In the genomic region with DNA sequence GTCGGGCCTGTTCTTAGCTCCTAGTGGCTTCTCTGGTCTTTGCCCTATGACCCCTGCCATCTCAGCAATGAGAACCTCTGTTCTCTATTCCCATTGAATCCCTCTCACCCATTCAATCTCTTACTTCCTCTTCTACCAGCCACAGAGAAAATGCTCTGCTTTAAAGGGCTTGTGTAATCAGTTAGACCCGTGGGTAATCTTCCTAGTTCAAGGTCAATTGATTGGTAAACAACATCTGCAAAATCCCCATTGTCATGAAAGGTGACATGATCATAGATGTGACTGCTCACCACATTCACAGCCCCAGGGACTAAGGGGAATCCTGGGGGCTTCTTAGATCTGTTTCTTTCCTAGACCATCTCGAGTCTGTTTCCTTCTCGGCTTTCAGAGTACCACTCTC, we compare ENCODE assay signal across 14 cellular contexts. TPM values are rescaled to one million over a fixed set of nuclear protein-coding genes. Genes with fewer than 3 reads are reported as not detected.
DNase-seq lines count a peak whose midpoint lies in the region; ATAC-seq and TF ChIP-seq lines count a peak whose summit lies in the region.
"Had no signal": no experiment of that assay in that cellular context is flagged by ENCODE, and none has a peak within 500 bp of the region (broad histone marks: within the 10 kb centered on the region; RNA-seq: fewer than 3 reads in every experiment).

No MANE protein-coding gene starts in this region.

- H3K9me3 ChIP-seq in upper lobe of right lung = no peaks in the 10 kb centered on the region

- H3K36me3 Mint-ChIP-seq in activated naive CD8-positive, alpha-beta T cell = no peaks in the 10 kb centered on the region
- no peaks in the 10 kb centered on the region for H3K36me3 Mint-ChIP-seq in activated naive CD8-positive, alpha-beta T cell treated with anti-CD3 and anti-CD28 coated beads, Interleukin-2, amount 50 U/mL, for 24 hours (ENCODE audit: low read depth)
- H3K36me3 Mint-ChIP-seq: brain had no signal

- TF ChIP-seq POLR2A in NB4 (IDR thresholded peaks at IDR 0.05; ENCODE audit: extremely low read depth, insufficient read length) = no peak

- no peaks in the 10 kb centered on the region for H3K4me1 ChIP-seq in upper lobe of right lung

- H3K4me3 ChIP-seq in NB4 (ENCODE audit: low read depth, low read length) (no peak overlapping the region), upper lobe of right lung (no peak overlapping the region)

- intact Hi-C loops in upper lobe of right lung (cut with DNase I) = no loop called here

- no peaks in the 10 kb centered on the region for H3K27me3 ChIP-seq in upper lobe of right lung

- H3K36me3 ChIP-seq in upper lobe of right lung = no peaks in the 10 kb centered on the region

- no peak overlapping the region for H3K4me3 Mint-ChIP-seq in activated naive CD8-positive, alpha-beta T cell
- H3K4me3 Mint-ChIP-seq in activated naive CD8-positive, alpha-beta T cell treated with anti-CD3 and anti-CD28 coated beads, Interleukin-2, amount 50 U/mL, for 24 hours = no peak overlapping the region
- H3K4me3 Mint-ChIP-seq: brain had no signal

- TF ChIP-seq CTCF in NB4 (IDR thresholded peaks at IDR 0.05; ENCODE audit: low read depth, low read length) = no peak
- no peak for TF ChIP-seq CTCF in upper lobe of right lung (IDR thresholded peaks at IDR 0.05)

- no peak for DNase-seq in activated naive CD8-positive, alpha-beta T cell treated with anti-CD3 and anti-CD28 coated beads, Interleukin-2, amount 50 U/mL, for 24 hours
- DNase-seq in NB4 (ENCODE audit: low read depth) = peak; percentile 30
- DNase-seq in upper lobe of right lung = no peak
- no peak for DNase-seq in NCI-H524 treated with DMSO at 0.1 percent for 48 hours (lab: John Stamatoyannopoulos, UW)
- no peak for DNase-seq in NCI-H187 treated with DMSO at 0.1 percent for 48 hours (lab: John Stamatoyannopoulos, UW)
- no peak for DNase-seq in NCI-H1436 (lab: John Stamatoyannopoulos, UW)
- DNase-seq: activated T-cell treated with anti-CD3 and anti-CD28 coated beads for 4 hours; effector memory CD4-positive, alpha-beta T cell; IMR-90 had no signal

- H3K4me1 Mint-ChIP-seq in activated naive CD8-positive, alpha-beta T cell (ENCODE audit: low read depth) = peaks cover 3% of the 10 kb centered on the region
- H3K4me1 Mint-ChIP-seq in activated naive CD8-positive, alpha-beta T cell treated with anti-CD3 and anti-CD28 coated beads, Interleukin-2, amount 50 U/mL, for 24 hours = peaks cover 30% of the 10 kb centered on the region

- peaks cover 3% of the 10 kb centered on the region for H3K27me3 Mint-ChIP-seq in activated naive CD8-positive, alpha-beta T cell
- H3K27me3 Mint-ChIP-seq in activated naive CD8-positive, alpha-beta T cell treated with anti-CD3 and anti-CD28 coated beads, Interleukin-2, amount 50 U/mL, for 24 hours = peaks cover 6% of the 10 kb centered on the region

- H3K27ac ChIP-seq in upper lobe of right lung = no peak overlapping the region
- H3K27ac ChIP-seq: RWPE1 had no signal

- ATAC-seq in activated naive CD8-positive, alpha-beta T cell treated with anti-CD3 and anti-CD28 coated beads, Interleukin-2, amount 50 U/mL, for 24 hours = no peak
- ATAC-seq in HG02642 (IDR thresholded peaks at IDR 0.05; ENCODE audit: poor library complexity, unreplicated experiment) (peak; percentile 60), upper lobe of right lung (peak; percentile 39)

- H3K9me3 Mint-ChIP-seq in activated naive CD8-positive, alpha-beta T cell (ENCODE audit: low read depth) = no peaks in the 10 kb centered on the region
- no peaks in the 10 kb centered on the region for H3K9me3 Mint-ChIP-seq in activated naive CD8-positive, alpha-beta T cell treated with anti-CD3 and anti-CD28 coated beads, Interleukin-2, amount 50 U/mL, for 24 hours

- peak overlapping the region; percentile 0 for H3K27ac Mint-ChIP-seq in activated naive CD8-positive, alpha-beta T cell
- no peak overlapping the region for H3K27ac Mint-ChIP-seq in activated naive CD8-positive, alpha-beta T cell treated with anti-CD3 and anti-CD28 coated beads, Interleukin-2, amount 50 U/mL, for 24 hours
- H3K27ac Mint-ChIP-seq: brain had no signal

RNA-seq across cellular contexts. Expression of a gene that starts 7.2 kb away (rescaled TPM):
- total RNA-seq in upper lobe of right lung = not detected
- total RNA-seq: IMR-90, kidney epithelial cell had no signal

RNA-seq across cellular contexts. Expression of a gene that starts 13.6 kb away (rescaled TPM):
- total RNA-seq in upper lobe of right lung = 3.2 TPM

RNA-seq across cellular contexts. Expression of a gene that starts 36.2 kb away (rescaled TPM):
- total RNA-seq in upper lobe of right lung = 1.0 TPM
